Comparison of ENCODE assay signal across 24 cellular contexts in the genomic region with DNA sequence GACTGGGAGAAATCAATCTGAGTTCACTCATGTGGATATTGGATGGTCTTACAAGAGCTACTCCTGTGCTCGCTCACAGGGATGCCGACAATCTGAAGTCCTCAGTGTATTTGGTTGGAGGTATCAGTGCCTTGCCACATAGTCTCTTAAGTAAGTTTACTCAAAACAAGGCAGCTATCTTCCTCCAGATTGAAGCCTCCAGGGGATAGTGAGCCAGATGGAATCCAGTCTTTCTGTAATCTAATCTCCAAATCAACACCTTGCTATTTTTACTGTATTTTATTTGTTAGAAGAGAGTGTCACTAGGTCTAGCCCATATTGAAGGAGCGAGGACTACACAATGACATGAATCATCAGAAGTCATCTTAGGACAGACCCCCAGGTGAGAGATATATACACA.
"Had no signal": no experiment of that assay in that cellular context is flagged by ENCODE, and none has a peak within 500 bp of the region (broad histone marks: within the 10 kb centered on the region; RNA-seq: fewer than 3 reads in every experiment).

No MANE protein-coding gene starts in this region.

- H3K36me3 ChIP-seq: neural progenitor cell, ovary, right lobe of liver, sigmoid colon, stomach, thoracic aorta, thyroid gland, tibial nerve, upper lobe of right lung, uterus had no signal

- H3K9me3 ChIP-seq: ovary, right lobe of liver, thoracic aorta, thyroid gland, upper lobe of right lung, uterus had no signal

- ATAC-seq: natural killer cell; psoas muscle; right cardiac atrium; right lobe of liver; stimulated activated effector memory CD8-positive, alpha-beta T cell treated with anti-CD3 and anti-CD28 coated beads, Interleukin-12 subunit alpha, Interleukin-12 subunit beta, amount 100 ng/mL, for 72 hours; stimulated activated naive B cell treated with anti-CD40 and anti-IgM and Interleukin-4, amounts not matched to agents 10 μg/mL and 1 μg/mL and 100 μg/mL, for 72 hours; upper lobe of right lung had no signal

- H3K9ac ChIP-seq: neural progenitor cell, parathyroid adenoma had no signal

- H3K79me2 ChIP-seq: parathyroid adenoma had no signal

- H3K4me3 ChIP-seq: neural progenitor cell, ovary, psoas muscle, right lobe of liver, sigmoid colon, stomach, thoracic aorta, thyroid gland, tibial nerve, upper lobe of right lung, uterus had no signal

- H3K4me1 ChIP-seq: neural progenitor cell, parathyroid adenoma, psoas muscle, right lobe of liver, sigmoid colon, stomach, thyroid gland, tibial nerve, upper lobe of right lung, uterus had no signal

- H3K4me2 ChIP-seq: neural progenitor cell had no signal

- DNase-seq: natural killer cell; occipital lobe; ovary; posterior cingulate gyrus; psoas muscle; right cardiac atrium; right lobe of liver; sigmoid colon; small intestine; stimulated activated CD4-positive, alpha-beta T cell treated with anti-CD3 and anti-CD28 coated beads, Interleukin-15, amount 100 ng/mL, for 24 hours; stimulated activated CD4-positive, alpha-beta T cell treated with anti-CD3 and anti-CD28 coated beads, Interleukin-2, amount 100 ng/mL, for 24 hours; stimulated activated CD4-positive, alpha-beta T cell treated with anti-CD3 and anti-CD28 coated beads, Interleukin-2, amount 100 ng/mL, for 48 hours; stimulated activated CD4-positive, alpha-beta T cell treated with anti-CD3 and anti-CD28 coated beads, Interleukin-4, amount 100 ng/mL, for 24 hours; stimulated activated naive B cell treated with anti-CD40 and anti-IgM and Interleukin-4, amounts not matched to agents 10 μg/mL and 1 μg/mL and 100 μg/mL, for 72 hours; stimulated activated naive CD4-positive, alpha-beta T cell treated with Interleukin-2 at 50 U/mL for 16 hours; stomach; thyroid gland; upper lobe of right lung; uterus had no signal

- H3K27me3 ChIP-seq: neural progenitor cell, ovary, right lobe of liver, sigmoid colon, stomach, thyroid gland, tibial nerve, upper lobe of right lung, uterus had no signal

- H3K27ac ChIP-seq: neural progenitor cell, ovary, parathyroid adenoma, psoas muscle, right lobe of liver, sigmoid colon, stomach, thoracic aorta, thyroid gland, tibial nerve, upper lobe of right lung, uterus had no signal

- H2AFZ ChIP-seq: neural progenitor cell, parathyroid adenoma had no signal
